ENCODE assay signal across 8 cellular contexts in the genomic region with DNA sequence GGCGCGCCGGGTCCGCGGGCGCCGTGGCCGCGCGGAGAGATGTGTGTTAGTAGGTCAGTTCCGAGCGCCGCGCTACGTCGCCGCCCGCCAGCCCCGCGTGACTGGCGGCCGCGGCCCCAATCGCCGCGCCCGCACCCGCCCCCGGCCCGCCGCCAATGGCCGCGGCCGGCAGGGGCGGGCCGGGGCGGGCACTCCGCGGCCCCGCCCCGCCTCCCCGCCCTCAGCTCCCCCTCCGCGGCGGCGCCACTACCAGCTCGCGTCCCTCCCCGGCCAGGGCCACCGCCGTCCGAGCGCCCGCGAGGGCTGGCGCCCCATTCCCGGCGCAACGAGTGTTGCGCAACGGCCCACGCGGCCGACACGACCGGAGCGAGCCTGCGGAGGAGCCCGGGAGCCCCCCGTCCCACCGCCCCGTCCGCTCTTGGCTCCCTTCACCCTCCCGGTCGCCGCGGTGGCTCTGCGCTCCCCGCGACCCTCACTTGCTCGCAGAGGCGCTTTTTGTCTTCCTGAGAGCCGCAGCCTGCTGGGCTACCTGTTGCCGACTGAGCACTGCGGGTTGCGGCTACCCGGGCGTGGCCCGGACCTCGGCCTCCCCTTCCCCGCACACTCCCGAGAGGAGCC. TPM values are rescaled to one million over a fixed set of nuclear protein-coding genes. Genes with fewer than 3 reads are reported as not detected.
DNase-seq lines count a peak whose midpoint lies in the region; ATAC-seq, FAIRE-seq and TF ChIP-seq lines count a peak whose summit lies in the region.

A gene with protein sequence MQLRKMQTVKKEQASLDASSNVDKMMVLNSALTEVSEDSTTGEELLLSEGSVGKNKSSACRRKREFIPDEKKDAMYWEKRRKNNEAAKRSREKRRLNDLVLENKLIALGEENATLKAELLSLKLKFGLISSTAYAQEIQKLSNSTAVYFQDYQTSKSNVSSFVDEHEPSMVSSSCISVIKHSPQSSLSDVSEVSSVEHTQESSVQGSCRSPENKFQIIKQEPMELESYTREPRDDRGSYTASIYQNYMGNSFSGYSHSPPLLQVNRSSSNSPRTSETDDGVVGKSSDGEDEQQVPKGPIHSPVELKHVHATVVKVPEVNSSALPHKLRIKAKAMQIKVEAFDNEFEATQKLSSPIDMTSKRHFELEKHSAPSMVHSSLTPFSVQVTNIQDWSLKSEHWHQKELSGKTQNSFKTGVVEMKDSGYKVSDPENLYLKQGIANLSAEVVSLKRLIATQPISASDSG (minus strand): TSS at position 48 of the 618 bp plus-strand sequence. CDS start 13,098 bp downstream, outside the sequence.

- peaks cover 2% of the 10 kb centered on the region; the same call in 1 of the 2 replicates for H3K9me1 ChIP-seq in IMR-90 (ENCODE audit: insufficient read depth, low read length)

- H3K27ac Mint-ChIP-seq in nephron = peak within 1 kb of the TSS; percentile 84 to 96 (median 93)
- H3K27ac Mint-ChIP-seq in stimulated activated naive CD8-positive, alpha-beta T cell treated with anti-CD3 and anti-CD28 coated beads, Interleukin-15, amount 100 ng/mL, for 72 hours = peak within 1 kb of the TSS; percentile 93 to 97

- H2AK9ac ChIP-seq in IMR-90 (replicated peaks; ENCODE audit: low read depth, low read length, poor library complexity) = peak within 1 kb of the TSS; percentile 81

- BruUV-seq in IMR-90 (replicated peaks; lab: Mats Ljungman, UMichigan) = no TSS peak

- peak within 1 kb of the TSS; percentile 87 for H3K4me3 ChIP-seq in IMR-90 (ENCODE audit: insufficient read depth, low read depth, low read length)
- peak within 1 kb of the TSS; percentile 57 for H3K4me3 ChIP-seq in RWPE2 (ENCODE audit: severe bottlenecking)
- H3K4me3 ChIP-seq in fibroblast of the aortic adventitia (ENCODE audit: low read depth, low read length) = peak within 1 kb of the TSS; percentile 91

- peak within 1 kb of the TSS; percentile 78 for H2AK5ac ChIP-seq in IMR-90 (ENCODE audit: low read depth, low read length)

- H3K27me3 ChIP-seq in IMR-90 (ENCODE audit: control insufficient read depth, insufficient read depth, low read length) = no peaks in the 10 kb centered on the region
- H3K27me3 ChIP-seq in RWPE2 (ENCODE audit: insufficient read depth, poor library complexity, severe bottlenecking) = no peaks in the 10 kb centered on the region

- peak within 1 kb of the TSS; percentile 93 for H3K4me2 ChIP-seq in IMR-90 (ENCODE audit: low read depth, low read length)

- dilution Hi-C loops in IMR-90 (cut with HindIII; ENCODE audit: low sequenced_read_pairs, unreplicated experiment) = no loop called here

- H3K23ac ChIP-seq in IMR-90 (ENCODE audit: low read depth, low read length) = peak within 1 kb of the TSS; percentile 98

- TF ChIP-seq CTCF in D721Med (IDR thresholded peaks at IDR 0.05; ENCODE audit: insufficient read depth, missing control alignments) (no peak), IMR-90 (conservative IDR thresholded peaks at IDR 0.05; ENCODE audit: low read depth, low read length) (no peak), RWPE2 (IDR thresholded peaks at IDR 0.05; ENCODE audit: poor library complexity, severe bottlenecking) (no peak), fibroblast of the aortic adventitia (IDR thresholded peaks at IDR 0.05; ENCODE audit: insufficient read depth, low read length) (no peak), nephron (IDR thresholded peaks at IDR 0.05; ENCODE audit: unreplicated experiment in 3 of 3) (no peak)

- peaks cover 34% of the 10 kb centered on the region for H3K27me3 Mint-ChIP-seq in nephron (ENCODE audit: low read depth)
- peaks cover 38% of the 10 kb centered on the region for H3K27me3 Mint-ChIP-seq in stimulated activated naive CD8-positive, alpha-beta T cell treated with anti-CD3 and anti-CD28 coated beads, Interleukin-15, amount 100 ng/mL, for 72 hours

- TF ChIP-seq RAD21 in IMR-90 (IDR thresholded peaks at IDR 0.05; ENCODE audit: low read length) = no peak

- H3K14ac ChIP-seq in IMR-90 (replicated peaks; ENCODE audit: low read depth, low read length) = peak within 1 kb of the TSS; percentile 80

- ATAC-seq in GM21528 (IDR thresholded peaks at IDR 0.05; ENCODE audit: low FRiP score, unreplicated experiment) = peak; percentile 86
- ATAC-seq in IMR-90 (ENCODE audit: low read depth) = peak; percentile 81
- peak; percentile 63 for ATAC-seq in RWPE2 (ENCODE audit: low read depth)
- peak; percentile 72 for ATAC-seq in stimulated activated naive CD8-positive, alpha-beta T cell treated with anti-CD3 and anti-CD28 coated beads, Interleukin-15, amount 100 ng/mL, for 72 hours

- peak within 1 kb of the TSS; percentile 92 for H3K56ac ChIP-seq in IMR-90 (ENCODE audit: extremely low read depth, insufficient read depth, low read length)

- CTCF ChIA-PET in IMR-90 (lab: Yijun Ruan, JAX) = interaction anchor here (1.0 to 1.2 kb wide), 3 partner anchors 10 to 334 kb away, joined by 3 to 5 read pairs (median 3); no protein-coding TSS in a partner anchor

- H3K9me3 ChIP-seq in IMR-90 (ENCODE audit: control insufficient read depth, insufficient read depth, low read length) = no peaks in the 10 kb centered on the region
- H3K9me3 ChIP-seq in RWPE2 (ENCODE audit: severe bottlenecking) = no peaks in the 10 kb centered on the region

- H2BK20ac ChIP-seq in IMR-90 (ENCODE audit: low read depth, low read length) = peak within 1 kb of the TSS; percentile 35

- no peaks in the 10 kb centered on the region for H3K36me3 Mint-ChIP-seq in nephron (ENCODE audit: low read depth)

- H3K79me1 ChIP-seq in IMR-90 (ENCODE audit: low read depth in 1 of 2, low read length in 2 of 2) = peaks cover 4 to 23% of the 10 kb centered on the region in 2 experiments; a peak in 2 of 4 replicates

- DNase-seq in D721Med (ENCODE audit: insufficient read length, low spot score) (peak; percentile 34), IMR-90 (peak; percentile 78), RWPE2 (ENCODE audit: low spot score) (no peak), fibroblast of the aortic adventitia (ENCODE audit: low read depth) (peak; percentile 69)
- peak; percentile 88 for DNase-seq in activated effector memory CD4-positive, alpha-beta T cell treated with anti-CD3 and anti-CD28 coated beads, Interleukin-2, amount 50 U/mL, for 16 hours
- peak; percentile 66 to 69 for DNase-seq in stimulated activated naive CD8-positive, alpha-beta T cell treated with anti-CD3 and anti-CD28 coated beads, Interleukin-15, amount 100 ng/mL, for 72 hours

- H3K4me3 Mint-ChIP-seq in nephron = peak within 1 kb of the TSS; percentile 95 to 97 (median 96)
- peak within 1 kb of the TSS; percentile 95 to 97 for H3K4me3 Mint-ChIP-seq in stimulated activated naive CD8-positive, alpha-beta T cell treated with anti-CD3 and anti-CD28 coated beads, Interleukin-15, amount 100 ng/mL, for 72 hours

- no peak for FAIRE-seq in D721Med (lab: Jason Lieb, UNC)

- H3K4me1 ChIP-seq in IMR-90 (ENCODE audit: control insufficient read depth, insufficient read depth, low read length) = peaks cover 13% of the 10 kb centered on the region
- H3K4me1 ChIP-seq in RWPE2 (ENCODE audit: insufficient read depth, poor library complexity, severe bottlenecking) = peaks cover 15% of the 10 kb centered on the region

- intact Hi-C loops in IMR-90 (cut with micrococcal nuclease) = loop anchor here (1.0 to 5.0 kb wide), 5 partner anchors 63 to 509 kb away; partner anchors contain the start of gene AUH

- 0% methylated on average over 20 of the region's 92 CpGs; no CpG with 5 or more reads in 1 of the 2 experiments for WGBS in IMR-90 (ENCODE audit: extremely low coverage in 2 of 2, insufficient read length in 1 of 2), 2 experiments

- peak within 1 kb of the TSS; percentile 95 for H2BK5ac ChIP-seq in IMR-90 (ENCODE audit: low read depth, low read length, poor library complexity, severe bottlenecking)

- peak; percentile 90 for TF ChIP-seq POLR2A in IMR-90 (IDR thresholded peaks at IDR 0.05; ENCODE audit: low read depth, low read length)

- peaks cover 17% of the 10 kb centered on the region for H4K20me1 ChIP-seq in IMR-90 (ENCODE audit: insufficient read depth, low read length)

- peak within 1 kb of the TSS; percentile 89 for H3K9ac ChIP-seq in IMR-90 (ENCODE audit: low read depth, low read length)

- H3K36me3 ChIP-seq in IMR-90 (ENCODE audit: control insufficient read depth, insufficient read depth, low read length) = no peaks in the 10 kb centered on the region
- H3K36me3 ChIP-seq in RWPE2 (ENCODE audit: low read depth) = no peaks in the 10 kb centered on the region

- in situ Hi-C loops in IMR-90 (cut with MboI; ENCODE audit: low sequenced_read_pairs) = no loop called here

- peak within 1 kb of the TSS; percentile 43 for H3K18ac ChIP-seq in IMR-90 (ENCODE audit: low read depth, low read length)

- POLR2A ChIA-PET in IMR-90 (lab: Charles Lee; ENCODE audit: unreplicated experiment) = interaction anchor here (0.5 to 0.7 kb wide), 5 partner anchors 12 to 346 kb away, joined by 3 to 7 read pairs (median 6); no protein-coding TSS in a partner anchor

- H3K4me1 Mint-ChIP-seq in nephron = peaks cover 35% of the 10 kb centered on the region
- H3K4me1 Mint-ChIP-seq in stimulated activated naive CD8-positive, alpha-beta T cell treated with anti-CD3 and anti-CD28 coated beads, Interleukin-15, amount 100 ng/mL, for 72 hours = peaks cover 75% of the 10 kb centered on the region

- peak within 1 kb of the TSS; percentile 80 for H4K91ac ChIP-seq in IMR-90 (ENCODE audit: insufficient read depth, low read depth, low read length)

- H3K4ac ChIP-seq in IMR-90 (ENCODE audit: low read depth, low read length) = peak within 1 kb of the TSS; percentile 90

- H3K27ac ChIP-seq in IMR-90 (ENCODE audit: insufficient read depth, low read length) (peak within 1 kb of the TSS; percentile 93), RWPE2 (ENCODE audit: poor library complexity, severe bottlenecking) (peak within 1 kb of the TSS; percentile 83)

- H3K9me3 Mint-ChIP-seq in nephron = no peaks in the 10 kb centered on the region
- H3K9me3 Mint-ChIP-seq in stimulated activated naive CD8-positive, alpha-beta T cell treated with anti-CD3 and anti-CD28 coated beads, Interleukin-15, amount 100 ng/mL, for 72 hours = no peaks in the 10 kb centered on the region

- H2BK15ac ChIP-seq in IMR-90 (ENCODE audit: low read depth, low read length) = peak within 1 kb of the TSS; percentile 68; the same call in 2 of the 3 replicates

- H4K5ac ChIP-seq in IMR-90 (ENCODE audit: low read depth, low read length) = peak within 1 kb of the TSS; percentile 44

- H2AFZ ChIP-seq in IMR-90 (replicated peaks; ENCODE audit: low read length, poor library complexity) = peak within 1 kb of the TSS; percentile 86

- H4K8ac ChIP-seq in IMR-90 (ENCODE audit: low read depth in 2 of 2, low read length in 2 of 2) = peak within 1 kb of the TSS; percentile 33 to 80

- H2BK120ac ChIP-seq in IMR-90 (ENCODE audit: low read depth, low read length) = peak within 1 kb of the TSS; percentile 86

TF ChIP-seq in IMR-90, 13 proteins besides CTCF, POLR2A, EP300 and RAD21 (continues in another document):
- TF ChIP-seq MXI1 (IDR thresholded peaks at IDR 0.05; ENCODE audit: borderline replicate concordance, low read depth, low read length) = peak; percentile 71; the same call in 1 of the 2 replicates
- TF ChIP-seq MAZ (IDR thresholded peaks at IDR 0.05; ENCODE audit: borderline replicate concordance, low read depth, low read length) = peak; percentile 80

RNA-seq across cellular contexts. Expression of the gene that starts here (rescaled TPM):
- 27.6 and 29.4 TPM in 2 replicates for total RNA-seq in IMR-90 (2012; rRNA removed)
- 20.8 and 27.7 TPM in 2 replicates for polyA plus RNA-seq in IMR-90 (2012; rRNA removed)
- polyA plus RNA-seq in IMR-90 (2012; cell fraction: cytosol; rRNA removed) = 11.9 and 12.8 TPM in 2 replicates
- polyA plus RNA-seq in IMR-90 (2012; cell fraction: nucleus; rRNA removed; ENCODE audit: low replicate concordance) = 6.6 and 66.1 TPM in 2 replicates
- 18.8 and 21.4 TPM in 2 replicates for total RNA-seq in fibroblast of the aortic adventitia (ENCODE audit: low replicate concordance)
